Comparison of ENCODE assay signal across 8 cellular contexts in the genomic region with DNA sequence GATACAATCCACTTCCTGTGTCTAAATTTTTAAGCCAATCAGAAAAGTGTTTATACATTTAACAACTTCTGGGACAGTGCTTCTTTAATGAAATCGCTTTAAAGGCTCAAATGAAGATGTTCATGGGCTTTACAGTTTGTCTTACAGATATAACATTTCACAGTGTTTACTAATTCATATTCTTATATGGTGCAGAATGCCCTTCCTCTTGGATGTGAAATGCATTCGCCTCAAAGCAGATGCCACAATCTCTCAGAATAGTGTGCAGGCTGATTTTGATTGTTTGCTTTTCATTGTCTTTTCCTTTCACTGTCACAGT.
DNase-seq lines count a peak whose midpoint lies in the region; ATAC-seq, FAIRE-seq and TF ChIP-seq lines count a peak whose summit lies in the region.

No MANE protein-coding gene starts in this region.

- peaks cover 24% of the 10 kb centered on the region for H3K36me3 Mint-ChIP-seq in activated T-cell treated with anti-CD3 and anti-CD28 coated beads, Interleukin-2, amount 50 U/mL, for 24 hours (ENCODE audit: low read depth)
- H3K36me3 Mint-ChIP-seq in activated T-helper 2 cell treated with anti-CD3 and anti-CD28 coated beads, Interferon-gamma antibody, Interleukin-2, Interleukin-4, amounts not matched to agents 10 μg/mL and 5 μg/mL and 100 μg/mL, durations not matched to agents 14 hours and 24 hours and 36 hours (ENCODE audit: low read depth): peaks cover 24% of the 10 kb centered on the region

- H3K4me1 Mint-ChIP-seq in activated T-cell treated with anti-CD3 and anti-CD28 coated beads, Interleukin-2, amount 50 U/mL, for 24 hours (ENCODE audit: low read depth): peaks cover 81% of the 10 kb centered on the region
- peaks cover 70% of the 10 kb centered on the region for H3K4me1 Mint-ChIP-seq in activated T-helper 2 cell treated with anti-CD3 and anti-CD28 coated beads, Interferon-gamma antibody, Interleukin-2, Interleukin-4, amounts not matched to agents 10 μg/mL and 5 μg/mL and 100 μg/mL, durations not matched to agents 14 hours and 24 hours and 36 hours (ENCODE audit: low read depth)

- H3K9me3 Mint-ChIP-seq in activated T-cell treated with anti-CD3 and anti-CD28 coated beads, Interleukin-2, amount 50 U/mL, for 24 hours: no peaks in the 10 kb centered on the region
- no peaks in the 10 kb centered on the region for H3K9me3 Mint-ChIP-seq in activated T-helper 2 cell treated with anti-CD3 and anti-CD28 coated beads, Interferon-gamma antibody, Interleukin-2, Interleukin-4, amounts not matched to agents 10 μg/mL and 5 μg/mL and 100 μg/mL, durations not matched to agents 14 hours and 24 hours and 36 hours

- TF ChIP-seq EP300 in HepG2 (IDR thresholded peaks at IDR 0.05; ENCODE audit: low read depth in 2 of 2, low read length in 2 of 2): no peak
- TF ChIP-seq EP300 in HepG2 (CRISPR knock-in tag; IDR thresholded peaks at IDR 0.05; ENCODE audit: borderline replicate concordance): no peak

- H3K9me3 ChIP-seq in HepG2 (ENCODE audit: low read length) (no peaks in the 10 kb centered on the region), thoracic aorta (no peaks in the 10 kb centered on the region)

- no TSS peak for BruUV-seq in HepG2 (replicated peaks; lab: Mats Ljungman, UMichigan)

- CTCF ChIA-PET in HepG2 (lab: Yijun Ruan, JAX; ENCODE audit: low intra/inter-chr PET ratio, low total read pairs): no interaction called here

- intact Hi-C loops in activated T-helper 2 cell treated with anti-CD3 and anti-CD28 coated beads, Interferon-gamma antibody, Interleukin-2, Interleukin-4, amounts not matched to agents 10 μg/mL and 5 μg/mL and 100 μg/mL, durations not matched to agents 14 hours and 24 hours and 36 hours (cut with micrococcal nuclease): loop anchor here (2.0 to 10.0 kb wide), 6 partner anchors 30 to 442 kb away; a partner anchor contains a TSS
- intact Hi-C loops in HepG2 (cut with micrococcal nuclease; ENCODE audit: unreplicated experiment): loop anchor here (5.0 to 10.0 kb wide), 3 partner anchors 158 to 298 kb away; a partner anchor contains a TSS

- in situ Hi-C loops in HepG2 (cut with HindIII; ENCODE audit: extremely low pct_ligation_motif_present, low pct_unique_long_range_greater_than_20kb): no loop called here

- no peak for FAIRE-seq in HepG2 (lab: Jason Lieb, UNC)
- FAIRE-seq in GM12892 (lab: Jason Lieb, UNC): no peak

- no peak for TF ChIP-seq RAD21 in HepG2 (CRISPR knock-in tag; IDR thresholded peaks at IDR 0.05)

- H3K36me3 ChIP-seq in HepG2 (replicated peaks in 1 of 2; ENCODE audit: control insufficient read depth in 1 of 2, insufficient read depth in 2 of 2, low read length in 2 of 2) (no peaks in the 10 kb centered on the region), thoracic aorta (no peaks in the 10 kb centered on the region)

- no peak for TF ChIP-seq POLR2A in HepG2 (IDR thresholded peaks at IDR 0.05; ENCODE audit: insufficient read depth in 1 of 2, low read depth in 2 of 2, low read length in 2 of 2)
- TF ChIP-seq POLR2A in GM12892 (IDR thresholded peaks at IDR 0.05; ENCODE audit: low read depth, low read length): no peak

- peak overlapping the region; percentile 65 for H3K27ac ChIP-seq in HepG2 (ENCODE audit: extremely low read length, insufficient read depth, low read length)
- H3K27ac ChIP-seq in thoracic aorta: peak overlapping the region; percentile 62 to 74

- H3K4me2 ChIP-seq in HepG2 (ENCODE audit: low read depth, low read length): peak overlapping the region; percentile 89

- DNase-seq in activated T-cell treated with anti-CD3 and anti-CD28 coated beads, Interleukin-2, amount 50 U/mL, for 24 hours: no peak
- no peak for DNase-seq in activated T-cell treated with anti-CD3 and anti-CD28 coated beads, Interleukin-2, amount 50 U/mL, for 48 hours
- no peak for DNase-seq in activated T-helper 2 cell treated with anti-CD3 and anti-CD28 coated beads, Interferon-gamma antibody, Interleukin-2, Interleukin-4, amounts not matched to agents 10 μg/mL and 5 μg/mL and 100 μg/mL, durations not matched to agents 14 hours and 24 hours and 36 hours (ENCODE audit: low spot score)
- DNase-seq in HepG2 (ENCODE audit: low spot score) (no peak), thoracic aorta (ENCODE audit: low spot score) (no peak), GM12892 (ENCODE audit: insufficient read length) (no peak)

- ATAC-seq in HepG2: no peak
- ATAC-seq in thoracic aorta (ENCODE audit: insufficient number of reproducible peaks, low FRiP score, low read depth): no peak
- ATAC-seq in GM19463 (IDR thresholded peaks at IDR 0.05; ENCODE audit: unreplicated experiment): no peak
- no peak for ATAC-seq in GM19467 (IDR thresholded peaks at IDR 0.05; ENCODE audit: unreplicated experiment)

- H3K27ac Mint-ChIP-seq in activated T-cell treated with anti-CD3 and anti-CD28 coated beads, Interleukin-2, amount 50 U/mL, for 24 hours: peak overlapping the region; percentile 96
- H3K27ac Mint-ChIP-seq in activated T-helper 2 cell treated with anti-CD3 and anti-CD28 coated beads, Interferon-gamma antibody, Interleukin-2, Interleukin-4, amounts not matched to agents 10 μg/mL and 5 μg/mL and 100 μg/mL, durations not matched to agents 14 hours and 24 hours and 36 hours: peak overlapping the region; percentile 97

- 0 out of 2 replicates have a peak, but pooled peaks cover 6% of the 10 kb centered on the region for H4K20me1 ChIP-seq in HepG2 (ENCODE audit: insufficient read depth, low read length)

- POLR2A ChIA-PET in HepG2 (lab: Yijun Ruan, JAX): interaction anchor here (1.0 kb wide), 1 partner anchor 156 kb away, joined by 3 read pairs; no protein-coding TSS in a partner anchor

- WGBS in HepG2 (ENCODE audit: low lambda C conversion rate): 46% methylated on average over 2 of the region's 2 CpGs

- H3K27me3 ChIP-seq in HepG2 (ENCODE audit: control insufficient read depth in 1 of 2, insufficient read depth in 2 of 2, low read length in 2 of 2): no peaks in the 10 kb centered on the region; a peak in 1 of 5 replicates
- H3K27me3 ChIP-seq in thoracic aorta (replicated peaks; ENCODE audit: insufficient read depth): no peaks in the 10 kb centered on the region

- H2AFZ ChIP-seq in HepG2 (ENCODE audit: low read length): no peak overlapping the region

- H3K4me1 ChIP-seq in HepG2 (ENCODE audit: insufficient read depth, low read length): peaks cover 65% of the 10 kb centered on the region
- peaks cover 14 to 47% of the 10 kb centered on the region in 2 donors for H3K4me1 ChIP-seq in thoracic aorta (ENCODE audit: control insufficient read depth in 1 of 2, low read depth in 2 of 2)

- H3K4me3 Mint-ChIP-seq in activated T-cell treated with anti-CD3 and anti-CD28 coated beads, Interleukin-2, amount 50 U/mL, for 24 hours: peak overlapping the region; percentile 94
- H3K4me3 Mint-ChIP-seq in activated T-helper 2 cell treated with anti-CD3 and anti-CD28 coated beads, Interferon-gamma antibody, Interleukin-2, Interleukin-4, amounts not matched to agents 10 μg/mL and 5 μg/mL and 100 μg/mL, durations not matched to agents 14 hours and 24 hours and 36 hours (ENCODE audit: low read depth): peak overlapping the region; percentile 91

- H3K79me2 ChIP-seq in HepG2 (ENCODE audit: insufficient read depth, low read length): peaks cover 51% of the 10 kb centered on the region

- no peak overlapping the region for H3K9ac ChIP-seq in HepG2 (ENCODE audit: insufficient read depth, low read depth, low read length)

- H3K4me3 ChIP-seq in HepG2 (replicated peaks in 1 of 3; ENCODE audit: insufficient read depth in 1 of 3, low read depth in 2 of 3, low read length in 3 of 3): peak overlapping the region; percentile 79 to 92 (median 80); a peak in 5 of 6 replicates
- H3K4me3 ChIP-seq in thoracic aorta: peak overlapping the region; percentile 84

- no peak for TF ChIP-seq CTCF in HepG2 (CRISPR knock-in tag; IDR thresholded peaks at IDR 0.05)
- no peak for TF ChIP-seq CTCF in thoracic aorta (IDR thresholded peaks at IDR 0.05)

- H3K27me3 Mint-ChIP-seq in activated T-cell treated with anti-CD3 and anti-CD28 coated beads, Interleukin-2, amount 50 U/mL, for 24 hours: no peaks in the 10 kb centered on the region
- no peaks in the 10 kb centered on the region for H3K27me3 Mint-ChIP-seq in activated T-helper 2 cell treated with anti-CD3 and anti-CD28 coated beads, Interferon-gamma antibody, Interleukin-2, Interleukin-4, amounts not matched to agents 10 μg/mL and 5 μg/mL and 100 μg/mL, durations not matched to agents 14 hours and 24 hours and 36 hours (ENCODE audit: low read depth)

TF ChIP-seq in HepG2, 621 proteins besides CTCF, POLR2A, EP300 and RAD21:
- no peak for TF ChIP-seq HDAC6 (IDR thresholded peaks at IDR 0.05; ENCODE audit: low read depth, low read length)
- 0 out of 2 replicates have a peak, but pooled peaks have one; percentile 16 for TF ChIP-seq NFYC (CRISPR knock-in tag; IDR thresholded peaks at IDR 0.05)
- no peak for TF ChIP-seq PRMT3 (CRISPR knock-in tag; IDR thresholded peaks at IDR 0.05; ENCODE audit: borderline replicate concordance, low read depth)
